Comparison of ENCODE assay signal across 21 cellular contexts in genomic region chr5:139681466-139681865, GRCh38.
"Had no signal": no experiment of that assay in that cellular context is flagged by ENCODE, and none has a peak within 500 bp of the region (broad histone marks: within the 10 kb centered on the region; RNA-seq: fewer than 3 reads in every experiment).

No MANE protein-coding gene starts in this region.

- H3K9me3 ChIP-seq: adrenal gland, neutrophil, sigmoid colon, thoracic aorta, upper lobe of right lung had no signal

- H3K27me3 ChIP-seq: adrenal gland, cardiac muscle cell, sigmoid colon, upper lobe of right lung had no signal

- H3K4me3 Mint-ChIP-seq: activated T-helper 1 cell treated with anti-CD3 and anti-CD28 coated beads, Interleukin-12 subunit alpha, Interleukin-12 subunit beta, Interleukin-2, Interleukin-4 antibody, amounts not matched to agents 30 ng/mL and 10 ng/mL and 1 ng/mL, durations not matched to agents 14 hours and 24 hours and 36 hours; natural killer cell; stimulated activated naive CD8-positive, alpha-beta T cell treated with anti-CD3 and anti-CD28 coated beads, Interleukin-15, Interleukin-2, amounts not matched to agents 100 ng/mL and 50 ng/mL, for 24 hours had no signal

- ATAC-seq: activated naive CD4-positive, alpha-beta T cell treated with anti-CD3 and anti-CD28 coated beads, Interleukin-2, amount 50 U/mL, for 72 hours; left ventricle myocardium superior; natural killer cell; upper lobe of right lung had no signal

- H3K9me3 Mint-ChIP-seq: activated naive CD4-positive, alpha-beta T cell treated with anti-CD3 and anti-CD28 coated beads, Interleukin-2, amount 50 U/mL, for 72 hours; activated T-helper 1 cell treated with anti-CD3 and anti-CD28 coated beads, Interleukin-12 subunit alpha, Interleukin-12 subunit beta, Interleukin-2, Interleukin-4 antibody, amounts not matched to agents 30 ng/mL and 10 ng/mL and 1 ng/mL, durations not matched to agents 14 hours and 24 hours and 36 hours; natural killer cell; stimulated activated naive CD8-positive, alpha-beta T cell treated with anti-CD3 and anti-CD28 coated beads, Interleukin-15, Interleukin-2, amounts not matched to agents 100 ng/mL and 50 ng/mL, for 24 hours had no signal

- H3K36me3 Mint-ChIP-seq: activated naive CD4-positive, alpha-beta T cell treated with anti-CD3 and anti-CD28 coated beads, Interleukin-2, amount 50 U/mL, for 72 hours; natural killer cell had no signal

- H2AFZ ChIP-seq: parathyroid adenoma had no signal

- H3K36me3 ChIP-seq: neutrophil had no signal

- H3K4me3 ChIP-seq: adrenal gland, cardiac muscle cell, sigmoid colon, thoracic aorta, upper lobe of right lung had no signal

- H3K27me3 Mint-ChIP-seq: stimulated activated naive CD8-positive, alpha-beta T cell treated with anti-CD3 and anti-CD28 coated beads, Interleukin-15, Interleukin-2, amounts not matched to agents 100 ng/mL and 50 ng/mL, for 24 hours had no signal

- H3K9ac ChIP-seq: parathyroid adenoma had no signal

- H3K27ac Mint-ChIP-seq: activated naive CD4-positive, alpha-beta T cell treated with anti-CD3 and anti-CD28 coated beads, Interleukin-2, amount 50 U/mL, for 72 hours; activated T-helper 1 cell treated with anti-CD3 and anti-CD28 coated beads, Interleukin-12 subunit alpha, Interleukin-12 subunit beta, Interleukin-2, Interleukin-4 antibody, amounts not matched to agents 30 ng/mL and 10 ng/mL and 1 ng/mL, durations not matched to agents 14 hours and 24 hours and 36 hours; natural killer cell had no signal

- H3K27ac ChIP-seq: adrenal gland, cardiac muscle cell, neutrophil, parathyroid adenoma, sigmoid colon, thoracic aorta, upper lobe of right lung, WERI-Rb-1 had no signal

- DNase-seq: activated CD4-positive, alpha-beta T cell treated with anti-CD3 and anti-CD28 coated beads for 1 hour; activated CD4-positive, alpha-beta T cell treated with anti-CD3 and anti-CD28 coated beads, Interleukin-2, amount 50 U/mL, for 48 hours; activated gamma-delta T cell treated with Interleukin-2 at 50 U/mL for 16 hours; activated T-cell treated with anti-CD3 and anti-CD28 coated beads for 4 hours; adrenal gland; left ventricle myocardium superior; mesendoderm; natural killer cell; sigmoid colon; stimulated activated CD8-positive, alpha-beta memory T cell treated with anti-CD3 and anti-CD28 coated beads, Interleukin-4, amount 100 ng/mL, for 48 hours; SW 1271; T-helper 2 cell; upper lobe of right lung; WERI-Rb-1 had no signal
